In genomic region chr4:26330186-26330787, GRCh38 we compare ENCODE assay signal across 8 cellular contexts. TPM values are rescaled to one million over a fixed set of nuclear protein-coding genes. Genes with fewer than 3 reads are reported as not detected.
DNase-seq lines count a peak whose midpoint lies in the region; ATAC-seq, FAIRE-seq and TF ChIP-seq lines count a peak whose summit lies in the region.

No MANE protein-coding gene starts in this region.

- DNase-seq in NCI-H345 treated with DMSO at 0.1 percent for 48 hours (lab: John Stamatoyannopoulos, UW; ENCODE audit: unreplicated experiment) (peak; percentile 40), ascending aorta (ENCODE audit: low spot score in 2 of 2) (no peak), right atrium auricular region (ENCODE audit: low spot score) (no peak), small intestine (peak; percentile 69)
- DNase-seq in activated CD4-positive, alpha-beta T cell treated with anti-CD3 and anti-CD28 coated beads for 48 hours = no peak

- peak; percentile 66 for ATAC-seq in GM18861 (IDR thresholded peaks at IDR 0.05; ENCODE audit: unreplicated experiment)
- peak; percentile 75 for ATAC-seq in HG03342 (IDR thresholded peaks at IDR 0.05; ENCODE audit: unreplicated experiment)

- H3K4me3 ChIP-seq in ascending aorta (no peak overlapping the region), right atrium auricular region (no peak overlapping the region), small intestine (ENCODE audit: low read depth in 1 of 2, low read length in 2 of 2) (no peak overlapping the region)

- intact Hi-C loops in ascending aorta (cut with DNase I) = loop anchor here (2.0 kb wide), 1 partner anchor 81 kb away; no protein-coding TSS in a partner anchor

- FAIRE-seq in small intestine (lab: Jason Lieb, UNC) = peak; percentile 44

- H3K36me3 ChIP-seq in ascending aorta = no peaks in the 10 kb centered on the region
- no peaks in the 10 kb centered on the region for H3K36me3 ChIP-seq in right atrium auricular region
- H3K36me3 ChIP-seq in small intestine (ENCODE audit: control insufficient read depth in 2 of 2, insufficient read depth in 2 of 2, low read length in 2 of 2) = no peaks in the 10 kb centered on the region

- 45 to 47% (median 46%) methylated on average over 4 of the region's 4 CpGs for WGBS in small intestine, 3 donors

- H3K27me3 ChIP-seq in ascending aorta (no peaks in the 10 kb centered on the region), right atrium auricular region (no peaks in the 10 kb centered on the region), small intestine (ENCODE audit: control insufficient read depth in 2 of 2, insufficient read depth in 2 of 2, low read length in 2 of 2) (no peaks in the 10 kb centered on the region)

- TF ChIP-seq CTCF in C4-2B (conservative IDR thresholded peaks at IDR 0.05) = peak; percentile 82
- peak; percentile 44 to 70 (median 53) for TF ChIP-seq CTCF in ascending aorta (IDR thresholded peaks at IDR 0.05)
- TF ChIP-seq CTCF in right atrium auricular region (IDR thresholded peaks at IDR 0.05) = peak; percentile 35 to 79

- H3K27ac ChIP-seq in C4-2B (no peak overlapping the region), ascending aorta (no peak overlapping the region), right atrium auricular region (no peak overlapping the region), small intestine (ENCODE audit: low read depth in 1 of 2, low read length in 1 of 2) (no peak overlapping the region)

- H3K4me1 ChIP-seq in ascending aorta = peaks cover 0 to 2% of the 10 kb centered on the region in 2 donors
- H3K4me1 ChIP-seq in right atrium auricular region = peaks cover 0 to 20% of the 10 kb centered on the region in 2 donors
- peaks cover 2 to 8% of the 10 kb centered on the region in 2 donors for H3K4me1 ChIP-seq in small intestine (ENCODE audit: control insufficient read depth in 2 of 2, insufficient read depth in 1 of 2, low read depth in 1 of 2, low read length in 1 of 2)

- H3K9me3 ChIP-seq in ascending aorta (no peaks in the 10 kb centered on the region), right atrium auricular region (no peaks in the 10 kb centered on the region), small intestine (ENCODE audit: control insufficient read depth, low read depth) (no peaks in the 10 kb centered on the region)

RNA-seq across cellular contexts. Expression of gene RBPJ, which starts 9.5 kb away (rescaled TPM):
- total RNA-seq in ascending aorta (17.6 TPM), right atrium auricular region (10 to 100 TPM; 31.4 to 41.0 TPM)
- polyA plus RNA-seq in small intestine = 10 to 100 TPM; 13.0 to 20.8 (median 14.8) TPM

Comparison
In these comparisons a context has a peak if more than half of its experiments do, and no peak if none do; other contexts are left out.
1. DNase-seq: peak in NCI-H345 treated with DMSO at 0.1 percent for 48 hours (single experiment) and small intestine (single experiment); none in ascending aorta (0 of 2), right atrium auricular region (single experiment) and activated CD4-positive, alpha-beta T cell treated with anti-CD3 and anti-CD28 coated beads for 48 hours (single experiment).
2. Peak in every context shown above with its lines, with median percentiles within 50 percentile points of each other: CTCF ChIP-seq.